ENCODE assay signal across 8 cellular contexts in genomic region chr1:94928293-94928939, GRCh38. TPM values are rescaled to one million over a fixed set of nuclear protein-coding genes. Genes with fewer than 3 reads are reported as not detected.
DNase-seq lines count a peak whose midpoint lies in the region; ATAC-seq and TF ChIP-seq lines count a peak whose summit lies in the region.
"Had no signal": no experiment of that assay in that cellular context is flagged by ENCODE, and none has a peak within 500 bp of the region (broad histone marks: within the 10 kb centered on the region; RNA-seq: fewer than 3 reads in every experiment).

No MANE protein-coding gene starts in this region.

- H3K9me3 ChIP-seq in HUES6 (ENCODE audit: control insufficient read depth, insufficient read depth, low read depth, low read length) (no peaks in the 10 kb centered on the region), stomach smooth muscle (ENCODE audit: control insufficient read depth in 2 of 2, low read length in 2 of 2) (no peaks in the 10 kb centered on the region)

- ATAC-seq in GM21825 (IDR thresholded peaks at IDR 0.05; ENCODE audit: unreplicated experiment), result no peak

- DNase-seq in brain microvascular endothelial cell, result no peak
- DNase-seq in medulla oblongata (ENCODE audit: extremely low spot score), result peak; percentile 23
- DNase-seq in G401 (ENCODE audit: low spot score), result no peak
- no peak for DNase-seq in central memory CD4-positive, alpha-beta T cell
- DNase-seq: NCI-H1417 treated with DMSO at 0.1 percent for 48 hours had no signal

- peaks cover 7% of the 10 kb centered on the region for H3K36me3 ChIP-seq in HUES6 (ENCODE audit: control insufficient read depth, insufficient read depth, low read length)
- H3K36me3 ChIP-seq in brain microvascular endothelial cell (replicated peaks), result no peaks in the 10 kb centered on the region
- peaks cover 3 to 7% of the 10 kb centered on the region in 2 donors for H3K36me3 ChIP-seq in stomach smooth muscle (ENCODE audit: control insufficient read depth in 2 of 2, insufficient read depth in 2 of 2, low read length in 2 of 2)

- peaks cover 37% of the 10 kb centered on the region for H3K4me1 ChIP-seq in HUES6 (ENCODE audit: control insufficient read depth, insufficient read depth, low read length)
- H3K4me1 ChIP-seq in stomach smooth muscle (ENCODE audit: control insufficient read depth, insufficient read depth, low read length), result peaks cover 32% of the 10 kb centered on the region

- H3K9ac ChIP-seq in HUES6 (ENCODE audit: low read length) (peak overlapping the region; percentile 89), stomach smooth muscle (ENCODE audit: low read length in 2 of 2) (peak overlapping the region; percentile 89 to 90)

- TF ChIP-seq CTCF in brain microvascular endothelial cell (IDR thresholded peaks at IDR 0.05; ENCODE audit: low read depth, low read length, missing control alignments), result no peak

- H3K4me3 ChIP-seq in HUES6 (ENCODE audit: low read depth, low read length), result peak overlapping the region; percentile 76
- H3K4me3 ChIP-seq in brain microvascular endothelial cell (ENCODE audit: low read depth, low read length), result peak overlapping the region; percentile 86
- H3K4me3 ChIP-seq in stomach smooth muscle (ENCODE audit: low read length in 2 of 2), result peak overlapping the region; percentile 87 to 92

- H3K27me3 ChIP-seq in HUES6 (ENCODE audit: control insufficient read depth, insufficient read depth, low read length) (no peaks in the 10 kb centered on the region), brain microvascular endothelial cell (replicated peaks) (no peaks in the 10 kb centered on the region), stomach smooth muscle (ENCODE audit: control insufficient read depth in 1 of 2, insufficient read depth in 2 of 2, low read length in 2 of 2) (no peaks in the 10 kb centered on the region)

- H3K27ac ChIP-seq in HUES6 (ENCODE audit: low read depth, low read length) (peak overlapping the region; percentile 88; the same call in 1 of the 2 replicates), brain microvascular endothelial cell (no peak overlapping the region), stomach smooth muscle (ENCODE audit: low read length) (peak overlapping the region; percentile 95)

- in situ Hi-C loops in brain microvascular endothelial cell (cut with HindIII; ENCODE audit: low pct_ligation_motif_present, low sequenced_read_pairs) (no loop called here), G401 (cut with HindIII; ENCODE audit: low sequenced_read_pairs) (no loop called here)

RNA-seq across cellular contexts. Expression of gene CNN3, which starts 1.5 kb away (rescaled TPM):
- 142 and 206 TPM in 2 replicates for total RNA-seq in G401 (2014; rRNA removed; shearing (Covaris generic))
